ENCODE assay signal across 8 cellular contexts in the genomic region with DNA sequence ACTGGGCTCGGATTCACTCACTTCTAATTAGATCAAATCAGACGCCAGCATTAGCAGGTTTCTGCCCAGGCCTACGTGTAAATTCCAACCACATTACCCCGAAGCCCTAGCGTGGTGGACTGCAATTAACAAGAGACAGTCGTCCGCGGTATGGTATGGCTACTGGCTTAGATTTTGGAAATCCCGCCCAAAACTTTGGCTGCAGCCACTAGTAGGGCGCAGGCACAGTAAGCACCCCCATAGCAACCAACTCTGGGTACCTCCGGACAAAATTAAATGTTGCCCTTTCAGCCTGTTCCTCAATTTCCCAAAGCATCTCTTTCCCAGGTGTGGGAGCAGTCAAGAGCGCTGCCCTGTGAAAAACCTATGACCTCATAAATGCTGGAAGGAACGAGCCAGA. TPM values are rescaled to one million over a fixed set of nuclear protein-coding genes. Genes with fewer than 3 reads are reported as not detected.
DNase-seq lines count a peak whose midpoint lies in the region; ATAC-seq and TF ChIP-seq lines count a peak whose summit lies in the region.

No MANE protein-coding gene starts in this region.

- H3K27me3 ChIP-seq in left ventricle myocardium inferior (ENCODE audit: low read depth) (no peaks in the 10 kb centered on the region), colonic mucosa (no peaks in the 10 kb centered on the region)

- peak overlapping the region; percentile 77 for H3K4me3 ChIP-seq in left ventricle myocardium inferior
- peak overlapping the region; percentile 67 for H3K4me3 ChIP-seq in colonic mucosa

- no peak for DNase-seq in left ventricle myocardium inferior
- no peak for DNase-seq in cardiac septum (ENCODE audit: low spot score)
- DNase-seq in colonic mucosa: no peak
- DNase-seq in naive B cell: no peak
- no peak for DNase-seq in stimulated activated CD4-positive, alpha-beta T cell treated with anti-CD3 and anti-CD28 coated beads, Interleukin-2, amount 100 ng/mL, for 48 hours
- no peak for DNase-seq in 8988T
- no peak for DNase-seq in putamen (ENCODE audit: low spot score)
- DNase-seq in head of caudate nucleus: no peak

- H3K27me3 Mint-ChIP-seq in naive B cell: peaks cover 6 to 19% (median 8%) of the 10 kb centered on the region in 3 donors

- peaks cover 0 to 13% (median 10%) of the 10 kb centered on the region in 7 donors for H3K9me3 Mint-ChIP-seq in naive B cell

- peak overlapping the region; percentile 65 to 81 (median 72) for H3K4me3 Mint-ChIP-seq in naive B cell

- H3K9me3 ChIP-seq in left ventricle myocardium inferior (replicated peaks) (peaks cover 15% of the 10 kb centered on the region), colonic mucosa (no peaks in the 10 kb centered on the region)

- TF ChIP-seq CTCF in left ventricle myocardium inferior (IDR thresholded peaks at IDR 0.05; ENCODE audit: borderline replicate concordance): no peak
- TF ChIP-seq CTCF in colonic mucosa (IDR thresholded peaks at IDR 0.05): no peak

- H3K36me3 ChIP-seq in left ventricle myocardium inferior: peaks cover 8% of the 10 kb centered on the region
- no peaks in the 10 kb centered on the region for H3K36me3 ChIP-seq in colonic mucosa

- H3K36me3 Mint-ChIP-seq in naive B cell: peaks cover 10 to 13% of the 10 kb centered on the region in 2 donors

- intact Hi-C loops in left ventricle myocardium inferior (cut with micrococcal nuclease): no loop called here
- intact Hi-C loops in cardiac septum (cut with DNase I): no loop called here
- intact Hi-C loops in colonic mucosa (cut with DNase I): no loop called here
- intact Hi-C loops in head of caudate nucleus (cut with DNase I): no loop called here

- H3K4me1 ChIP-seq in left ventricle myocardium inferior: peaks cover 36% of the 10 kb centered on the region
- H3K4me1 ChIP-seq in colonic mucosa: peaks cover 16% of the 10 kb centered on the region

- H3K4me1 Mint-ChIP-seq in naive B cell: peaks cover 9 to 24% (median 19%) of the 10 kb centered on the region in 3 donors

- no peak overlapping the region for H3K27ac Mint-ChIP-seq in naive B cell

- ATAC-seq in naive B cell (ENCODE audit: low read depth in 2 of 2): no peak

- peak overlapping the region; percentile 57 to 80 for H3K9ac ChIP-seq in colonic mucosa (ENCODE audit: low read depth in 2 of 2, low read length in 2 of 2)

- H3K27ac ChIP-seq in left ventricle myocardium inferior (replicated peaks) (peak overlapping the region; percentile 74), colonic mucosa (peak overlapping the region; percentile 72)

RNA-seq across cellular contexts. Expression of gene RARRES1, which starts 0.7 kb away (rescaled TPM):
- total RNA-seq in left ventricle myocardium inferior (8.4 TPM), cardiac septum (9.1 TPM), colonic mucosa (10 to 100 TPM; 30.6 to 79.5 TPM)
- not detected for polyA plus RNA-seq in naive B cell (ENCODE audit: low read depth in 6 of 6)

RNA-seq across cellular contexts. Expression of gene LXN, which starts 59.1 kb away (rescaled TPM):
- total RNA-seq in left ventricle myocardium inferior (3.2 TPM), cardiac septum (3.8 TPM), colonic mucosa (10 to 100 TPM; 22.6 to 55.8 TPM)
- polyA plus RNA-seq in naive B cell (ENCODE audit: low read depth in 6 of 6): 10 to 100 TPM in 4 of 6 donors, 1 to 10 TPM in 2; 6.2 to 15.4 (median 12.0) TPM
